In genomic region chr11:57055780-57056179, GRCh38 we compare ENCODE assay signal across 31 cellular contexts.
"Had no signal": no experiment of that assay in that cellular context is flagged by ENCODE, and none has a peak within 500 bp of the region (broad histone marks: within the 10 kb centered on the region; RNA-seq: fewer than 3 reads in every experiment).

No MANE protein-coding gene starts in this region.

- H3K27me3 ChIP-seq: adrenal gland, ascending aorta, breast epithelium, cardiac muscle cell, colonic mucosa, esophagus squamous epithelium, gastroesophageal sphincter had no signal

- H3K4me3 Mint-ChIP-seq: activated CD4-positive, alpha-beta T cell treated with anti-CD3 and anti-CD28 coated beads, Interleukin-2, amount 10 ng/mL, durations not matched to agents 7 days and 5 days; activated CD8-positive, alpha-beta T cell treated with anti-CD3 and anti-CD28 coated beads for 36 hours; activated naive CD4-positive, alpha-beta T cell treated with anti-CD3 and anti-CD28 coated beads for 36 hours; activated naive CD4-positive, alpha-beta T cell treated with anti-CD3 and anti-CD28 coated beads, Interleukin-2, amount 50 U/mL, for 24 hours; activated naive CD8-positive, alpha-beta T cell treated with anti-CD3 and anti-CD28 coated beads for 36 hours; activated naive CD8-positive, alpha-beta T cell treated with anti-CD3 and anti-CD28 coated beads, Interleukin-2, amount 50 U/mL, for 24 hours; activated T-cell treated with anti-CD3 and anti-CD28 coated beads, Interleukin-2, amount 50 U/mL, for 4 hours; activated T-helper 17 cell treated with anti-CD3 and anti-CD28 coated beads, Interleukin-2, amount 50 U/mL, for 72 hours; brain; WTC11 had no signal

- H3K4me3 ChIP-seq: adrenal gland, ascending aorta, breast epithelium, cardiac muscle cell, colonic mucosa, esophagus squamous epithelium, gastroesophageal sphincter had no signal

- H3K9me3 ChIP-seq: adrenal gland, ascending aorta, colonic mucosa, esophagus squamous epithelium, gastroesophageal sphincter had no signal

- FAIRE-seq: endometrium, endothelial cell of umbilical vein had no signal

- ATAC-seq: activated CD8-positive, alpha-beta T cell treated with anti-CD3 and anti-CD28 coated beads for 36 hours; activated naive CD8-positive, alpha-beta T cell treated with anti-CD3 and anti-CD28 coated beads, Interleukin-2, amount 50 U/mL, for 24 hours; activated T-cell treated with anti-CD3 and anti-CD28 coated beads, Interleukin-2, amount 50 U/mL, for 4 hours; activated T-helper 17 cell treated with anti-CD3 and anti-CD28 coated beads, Interleukin-2, amount 50 U/mL, for 72 hours; gastroesophageal sphincter; WTC11 had no signal

- H3K36me3 Mint-ChIP-seq: activated naive CD4-positive, alpha-beta T cell treated with anti-CD3 and anti-CD28 coated beads, Interleukin-2, amount 50 U/mL, for 24 hours; activated naive CD8-positive, alpha-beta T cell treated with anti-CD3 and anti-CD28 coated beads for 36 hours; brain had no signal

- H3K9me3 Mint-ChIP-seq: activated CD4-positive, alpha-beta T cell treated with anti-CD3 and anti-CD28 coated beads, Interleukin-2, amount 10 ng/mL, durations not matched to agents 7 days and 5 days; activated CD8-positive, alpha-beta T cell treated with anti-CD3 and anti-CD28 coated beads for 36 hours; activated T-helper 17 cell treated with anti-CD3 and anti-CD28 coated beads, Interleukin-2, amount 50 U/mL, for 72 hours had no signal

- H3K27me3 Mint-ChIP-seq: activated CD4-positive, alpha-beta T cell treated with anti-CD3 and anti-CD28 coated beads, Interleukin-2, amount 10 ng/mL, durations not matched to agents 7 days and 5 days; activated CD8-positive, alpha-beta T cell treated with anti-CD3 and anti-CD28 coated beads for 36 hours; activated naive CD8-positive, alpha-beta T cell treated with anti-CD3 and anti-CD28 coated beads for 36 hours; activated naive CD8-positive, alpha-beta T cell treated with anti-CD3 and anti-CD28 coated beads, Interleukin-2, amount 50 U/mL, for 24 hours; activated T-helper 17 cell treated with anti-CD3 and anti-CD28 coated beads, Interleukin-2, amount 50 U/mL, for 72 hours had no signal

- H3K27ac ChIP-seq: adrenal gland, ascending aorta, breast epithelium, cardiac muscle cell, colonic mucosa, epithelial cell of prostate, esophagus squamous epithelium, gastroesophageal sphincter, VCaP had no signal

- DNase-seq: activated CD4-positive, alpha-beta T cell treated with anti-CD3 and anti-CD28 coated beads for 1 hour; activated CD4-positive, alpha-beta T cell treated with anti-CD3 and anti-CD28 coated beads for 4 hours; activated CD4-positive, alpha-beta T cell treated with anti-CD3 and anti-CD28 coated beads, Interleukin-2, amount 10 ng/mL, durations not matched to agents 7 days and 5 days; activated CD4-positive, alpha-beta T cell treated with anti-CD3 and anti-CD28 coated beads, Interleukin-2, amount 50 U/mL, for 48 hours; activated CD8-positive, alpha-beta memory T cell treated with anti-CD3 and anti-CD28 coated beads for 24 hours; activated CD8-positive, alpha-beta T cell treated with anti-CD3 and anti-CD28 coated beads for 36 hours; activated effector memory CD4-positive, alpha-beta T cell treated with Interleukin-2 at 50 U/mL for 16 hours; activated naive CD4-positive, alpha-beta T cell treated with anti-CD3 and anti-CD28 coated beads for 36 hours; activated naive CD8-positive, alpha-beta T cell treated with anti-CD3 and anti-CD28 coated beads for 36 hours; activated naive CD8-positive, alpha-beta T cell treated with anti-CD3 and anti-CD28 coated beads, Interleukin-2, amount 50 U/mL, for 24 hours; activated T-cell treated with anti-CD3 and anti-CD28 coated beads, Interleukin-2, amount 50 U/mL, for 4 hours; adrenal gland; central memory CD4-positive, alpha-beta T cell; cerebellar nuclear complex; colonic mucosa; effector CD8-positive, alpha-beta T cell; esophagus squamous epithelium; foreskin melanocyte; T-helper 2 cell had no signal

- H3K27ac Mint-ChIP-seq: activated CD4-positive, alpha-beta T cell treated with anti-CD3 and anti-CD28 coated beads, Interleukin-2, amount 10 ng/mL, durations not matched to agents 7 days and 5 days; activated CD8-positive, alpha-beta T cell treated with anti-CD3 and anti-CD28 coated beads for 36 hours; activated naive CD4-positive, alpha-beta T cell treated with anti-CD3 and anti-CD28 coated beads for 36 hours; activated naive CD4-positive, alpha-beta T cell treated with anti-CD3 and anti-CD28 coated beads, Interleukin-2, amount 50 U/mL, for 24 hours; activated naive CD8-positive, alpha-beta T cell treated with anti-CD3 and anti-CD28 coated beads for 36 hours; activated naive CD8-positive, alpha-beta T cell treated with anti-CD3 and anti-CD28 coated beads, Interleukin-2, amount 50 U/mL, for 24 hours; activated T-helper 17 cell treated with anti-CD3 and anti-CD28 coated beads, Interleukin-2, amount 50 U/mL, for 72 hours; brain; WTC11 had no signal

- H3K4me1 Mint-ChIP-seq: activated CD4-positive, alpha-beta T cell treated with anti-CD3 and anti-CD28 coated beads, Interleukin-2, amount 10 ng/mL, durations not matched to agents 7 days and 5 days; activated naive CD4-positive, alpha-beta T cell treated with anti-CD3 and anti-CD28 coated beads, Interleukin-2, amount 50 U/mL, for 24 hours; activated naive CD8-positive, alpha-beta T cell treated with anti-CD3 and anti-CD28 coated beads for 36 hours; activated naive CD8-positive, alpha-beta T cell treated with anti-CD3 and anti-CD28 coated beads, Interleukin-2, amount 50 U/mL, for 24 hours; activated T-helper 17 cell treated with anti-CD3 and anti-CD28 coated beads, Interleukin-2, amount 50 U/mL, for 72 hours; brain; WTC11 had no signal

- H3K36me3 ChIP-seq: adrenal gland, ascending aorta, breast epithelium, cardiac muscle cell, colonic mucosa, esophagus squamous epithelium, gastroesophageal sphincter had no signal

- H3K4me1 ChIP-seq: adrenal gland, ascending aorta, breast epithelium, colonic mucosa, esophagus squamous epithelium, gastroesophageal sphincter had no signal
